8 cellular contexts compared by ENCODE assay signal in the genomic region with DNA sequence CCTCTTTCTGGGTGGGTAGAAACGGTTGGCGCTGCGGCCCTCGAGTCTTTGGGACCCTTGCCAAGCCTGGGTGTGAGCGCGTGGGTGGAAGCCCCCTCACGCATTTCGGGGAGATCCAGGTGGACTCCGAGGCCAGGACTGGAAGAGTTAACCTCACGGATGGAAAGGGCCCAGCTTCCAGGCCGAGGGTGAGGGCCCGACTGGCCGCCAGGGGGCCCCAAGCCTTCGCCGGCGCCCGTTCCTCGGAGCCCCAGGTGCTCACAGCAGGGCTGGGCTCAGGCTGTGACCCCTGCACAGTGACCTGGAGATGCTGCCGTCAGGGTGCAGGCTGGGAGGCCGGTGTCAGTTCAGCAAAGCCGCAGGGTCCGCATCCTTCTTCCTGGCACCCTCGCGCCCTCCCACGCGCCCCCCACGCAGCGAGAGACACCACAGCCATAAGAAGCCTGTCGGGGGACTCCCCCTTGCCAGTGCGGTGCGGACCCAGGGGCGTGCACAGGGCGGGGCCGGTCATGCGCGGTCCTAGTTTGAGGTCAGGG. TPM values are rescaled to one million over a fixed set of nuclear protein-coding genes. Genes with fewer than 3 reads are reported as not detected.
DNase-seq lines count a peak whose midpoint lies in the region; ATAC-seq and TF ChIP-seq lines count a peak whose summit lies in the region.

No MANE protein-coding gene starts in this region.

- no peak overlapping the region for H3K27ac ChIP-seq in liver (ENCODE audit: low read depth in 1 of 2, low read length in 2 of 2)

- ATAC-seq in HG02571 (IDR thresholded peaks at IDR 0.05; ENCODE audit: unreplicated experiment) (peak; percentile 73), GM18520 (IDR thresholded peaks at IDR 0.05; ENCODE audit: unreplicated experiment) (no peak)

- H3K4me3 Mint-ChIP-seq in dendritic cell treated with granulocyte-macrophage colony-stimulating factor and Interleukin-4, amounts not matched to agents 40 ng/mL and 50 ng/mL, for 4 days: peak overlapping the region; percentile 68

- H3K27me3 ChIP-seq in liver (ENCODE audit: control insufficient read depth in 4 of 4, insufficient read depth in 4 of 4, low read length in 3 of 4): peaks cover 0 to 2% (median 0%) of the 10 kb centered on the region in 4 donors

- peaks cover 34% of the 10 kb centered on the region for H3K27me3 Mint-ChIP-seq in dendritic cell treated with granulocyte-macrophage colony-stimulating factor and Interleukin-4, amounts not matched to agents 40 ng/mL and 50 ng/mL, for 4 days

- H3K4me1 Mint-ChIP-seq in dendritic cell treated with granulocyte-macrophage colony-stimulating factor and Interleukin-4, amounts not matched to agents 40 ng/mL and 50 ng/mL, for 4 days (ENCODE audit: low read depth): peaks cover 7% of the 10 kb centered on the region

- WGBS in liver: 7% methylated on average over 36 of the region's 36 CpGs

- DNase-seq in NCI-H146 (lab: John Stamatoyannopoulos, UW): peak; percentile 96
- DNase-seq in activated CD4-positive, alpha-beta T cell treated with anti-CD3 and anti-CD28 coated beads, Interleukin-2, amount 50 U/mL, for 1 hour: peak; percentile 87
- peak; percentile 80 to 81 for DNase-seq in stimulated activated CD4-positive, alpha-beta T cell treated with anti-CD3 and anti-CD28 coated beads, Interleukin-4, amount 100 ng/mL, for 48 hours (ENCODE audit: low read depth in 2 of 2)

- H3K9me3 Mint-ChIP-seq in dendritic cell treated with granulocyte-macrophage colony-stimulating factor and Interleukin-4, amounts not matched to agents 40 ng/mL and 50 ng/mL, for 4 days: no peaks in the 10 kb centered on the region

- peak in 1 of 2 donors; percentile 84 for TF ChIP-seq RAD21 in liver (IDR thresholded peaks at IDR 0.05)

- no peaks in the 10 kb centered on the region for H3K9me3 ChIP-seq in liver (ENCODE audit: control insufficient read depth in 4 of 4, low read length in 3 of 4)

- no peak overlapping the region for H3K9ac ChIP-seq in liver (ENCODE audit: low read depth in 1 of 2, low read length in 2 of 2)

- H3K36me3 ChIP-seq in liver (ENCODE audit: control insufficient read depth in 4 of 4, insufficient read depth in 3 of 4, low read depth in 1 of 4, low read length in 3 of 4): no peaks in the 10 kb centered on the region

- peaks cover 0 to 5% (median 3%) of the 10 kb centered on the region in 4 donors for H3K4me1 ChIP-seq in liver (ENCODE audit: control insufficient read depth in 4 of 4, insufficient read depth in 4 of 4, low read length in 3 of 4)

- H3K4me3 ChIP-seq in GM08714 (ENCODE audit: low read length): peak overlapping the region; percentile 18; the same call in 1 of the 2 replicates
- peak overlapping the region in 2 of 3 donors; percentile 32 to 45 for H3K4me3 ChIP-seq in liver (ENCODE audit: low read depth in 1 of 3, low read length in 3 of 3)

- no peaks in the 10 kb centered on the region for H3K36me3 Mint-ChIP-seq in dendritic cell treated with granulocyte-macrophage colony-stimulating factor and Interleukin-4, amounts not matched to agents 40 ng/mL and 50 ng/mL, for 4 days (ENCODE audit: low read depth)

- TF ChIP-seq CTCF in liver (IDR thresholded peaks at IDR 0.05; ENCODE audit: low read depth, low read length, missing input control): peak; percentile 68

- peak overlapping the region; percentile 51 for H3K27ac Mint-ChIP-seq in dendritic cell treated with granulocyte-macrophage colony-stimulating factor and Interleukin-4, amounts not matched to agents 40 ng/mL and 50 ng/mL, for 4 days

- intact Hi-C loops in dendritic cell treated with granulocyte-macrophage colony-stimulating factor and Interleukin-4, amounts not matched to agents 40 ng/mL and 50 ng/mL, for 4 days (cut with micrococcal nuclease): no loop called here

TF ChIP-seq in liver, 16 proteins besides CTCF, POLR2A, EP300 and RAD21:
- TF ChIP-seq EGR1 (IDR thresholded peaks at IDR 0.05; ENCODE audit: low read depth in 2 of 2) (no peak), HNF4A (conservative IDR thresholded peaks at IDR 0.05) (no peak), NR2F2 (IDR thresholded peaks at IDR 0.05) (peak; percentile 58), SP1 (IDR thresholded peaks at IDR 0.05) (peak; percentile 96)

RNA-seq across cellular contexts. Expression of a gene that starts 34.2 kb away (rescaled TPM):
- total RNA-seq in liver: 1 to 10 TPM in 1 of 2 donors, under 1 TPM in 1; 0.37 to 3.3 TPM
- 1 to 10 TPM; 3.7 to 8.6 TPM for polyA plus RNA-seq in liver

RNA-seq across cellular contexts. Expression of a gene that starts 57.8 kb away (rescaled TPM):
- total RNA-seq in liver: under 1 TPM in 1 of 2 donors, not detected in 1; 0.05 TPM
- not detected for polyA plus RNA-seq in liver
